In genomic region chrX:103017542-103017941, GRCh38 we compare ENCODE assay signal across 1 cellular context.
TF ChIP-seq lines count a peak whose summit lies in the region.

No MANE protein-coding gene starts in this region.

TF ChIP-seq in HCT116, 20 proteins besides CTCF, POLR2A, EP300 and RAD21 (continued from another document):
- no peak for TF ChIP-seq ZBTB33 (IDR thresholded peaks at IDR 0.05; ENCODE audit: extremely low read depth, insufficient replicate concordance, low read length)
- no peak for TF ChIP-seq SRF (IDR thresholded peaks at IDR 0.05; ENCODE audit: low read depth)
- TF ChIP-seq ZNF274 (IDR thresholded peaks at IDR 0.05; ENCODE audit: low read depth, low read length) = no peak
- TF ChIP-seq EZH2phosphoT487 (IDR thresholded peaks at IDR 0.05; ENCODE audit: borderline replicate concordance) = no peak
- no peak for TF ChIP-seq REST (IDR thresholded peaks at IDR 0.05; ENCODE audit: low read depth)
- no peak for TF ChIP-seq FOSL1 (IDR thresholded peaks at IDR 0.05; ENCODE audit: low read depth)
- TF ChIP-seq EGR1 (IDR thresholded peaks at IDR 0.05; ENCODE audit: low read depth) = no peak
- TF ChIP-seq SP1 (IDR thresholded peaks at IDR 0.05; ENCODE audit: low read depth) = no peak
- no peak for TF ChIP-seq ATF3 (IDR thresholded peaks at IDR 0.05)
